In the genomic region with DNA sequence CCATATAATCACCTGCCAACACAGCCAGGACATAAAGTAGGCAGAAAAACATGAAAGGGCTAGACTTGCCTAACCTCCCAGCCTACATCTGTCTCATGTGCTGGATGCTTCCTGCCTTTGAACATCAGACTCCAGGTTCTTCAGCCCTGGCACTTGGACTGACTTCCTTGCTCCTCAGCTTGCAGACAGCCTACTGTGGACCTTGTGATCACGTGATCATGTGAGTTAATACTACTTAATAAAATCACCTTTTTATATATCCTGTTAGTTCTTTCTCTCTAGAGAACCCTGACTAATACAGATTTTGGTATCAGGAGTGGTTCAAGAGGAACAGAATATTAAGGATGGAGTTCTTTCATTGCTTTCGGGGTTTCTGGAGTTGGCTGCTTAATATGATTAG, we compare ENCODE assay signal across 36 cellular contexts.
"Had no signal": no experiment of that assay in that cellular context is flagged by ENCODE, and none has a peak within 500 bp of the region (broad histone marks: within the 10 kb centered on the region; RNA-seq: fewer than 3 reads in every experiment).

No MANE protein-coding gene starts in this region.

- H3K9me3 ChIP-seq: MG63 had no signal

- DNase-seq: Karpas-422, Kasumi-1, MG63, MM.1S, MV-4-11, NCI-H1048, NCI-H1092, NCI-H1092 treated with DMSO at 0.1 percent for 48 hours, NCI-H1105, NCI-H1105 treated with DMSO at 0.1 percent for 48 hours, NCI-H1417, NCI-H1417 treated with DMSO at 0.1 percent for 48 hours, NCI-H1436, NCI-H1436 treated with DMSO at 0.1 percent for 48 hours, NCI-H146, NCI-H1694, NCI-H1694 treated with DMSO at 0.1 percent for 48 hours, NCI-H187, NCI-H187 treated with DMSO at 0.1 percent for 48 hours, NCI-H1930, NCI-H2029, NCI-H2029 treated with DMSO at 0.1 percent for 48 hours, NCI-H2081, NCI-H2081 treated with DMSO at 0.1 percent for 48 hours, NCI-H2107, NCI-H2171, NCI-H2171 treated with DMSO at 0.1 percent for 48 hours, NCI-H2227 treated with DMSO at 0.1 percent for 48 hours, NCI-H226, NCI-H345, NCI-H446, NCI-H446 treated with DMSO at 0.1 percent for 48 hours, NCI-H510A, NCI-H510A treated with DMSO at 0.1 percent for 48 hours, NCI-H524, NCI-H524 treated with DMSO at 0.1 percent for 48 hours had no signal

- H3K36me3 ChIP-seq: MG63 had no signal

- H3K27me3 ChIP-seq: MG63 had no signal

- H3K4me3 ChIP-seq: MG63 had no signal
